21 cellular contexts compared by ENCODE assay signal in the genomic region with DNA sequence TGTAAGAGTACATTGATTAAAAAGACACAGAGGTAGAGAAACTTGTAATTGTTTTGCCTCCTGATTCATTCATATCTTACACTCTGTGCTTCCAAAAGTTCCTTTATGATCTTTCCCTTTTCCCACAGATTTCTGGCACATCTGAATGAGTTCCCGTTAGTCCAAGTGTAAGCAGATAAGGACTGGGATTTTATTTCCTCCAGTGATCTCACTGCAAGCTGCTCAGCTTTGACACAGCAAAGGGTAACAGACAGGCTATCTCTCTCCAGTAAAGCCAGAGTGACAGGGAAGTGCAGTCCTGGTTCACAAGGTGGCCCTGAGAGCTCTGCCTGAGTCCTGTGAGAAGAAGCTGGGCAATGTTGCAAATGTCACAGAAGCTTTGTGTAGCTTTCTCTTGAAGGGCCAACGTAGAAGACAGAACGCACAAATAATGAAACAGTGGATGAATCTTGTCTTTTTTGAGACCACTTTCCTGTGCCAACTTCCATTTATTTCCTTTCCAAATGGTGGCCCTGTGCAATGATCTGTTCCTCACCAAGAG. TPM values are rescaled to one million over a fixed set of nuclear protein-coding genes. Genes with fewer than 3 reads are reported as not detected.
"Had no signal": no experiment of that assay in that cellular context is flagged by ENCODE, and none has a peak within 500 bp of the region (broad histone marks: within the 10 kb centered on the region; RNA-seq: fewer than 3 reads in every experiment).

No MANE protein-coding gene starts in this region.

- H3K4me1 Mint-ChIP-seq: nephron had no signal

- H3K36me3 ChIP-seq: thyroid gland had no signal

- H3K27ac Mint-ChIP-seq: activated T-cell treated with anti-CD3 and anti-CD28 coated beads, Interleukin-2, amount 50 U/mL, for 72 hours; dendritic cell treated with granulocyte-macrophage colony-stimulating factor and Interleukin-4, amounts not matched to agents 40 ng/mL and 50 ng/mL, for 4 days; nephron had no signal

- ATAC-seq: activated CD4-positive, CD25-positive, alpha-beta regulatory T cell treated with anti-CD3 and anti-CD28 coated beads, Interleukin-2, amount 50 U/mL, for 24 hours; foreskin keratinocyte; left colon had no signal

- H3K9me3 Mint-ChIP-seq: dendritic cell treated with granulocyte-macrophage colony-stimulating factor and Interleukin-4, amounts not matched to agents 40 ng/mL and 50 ng/mL, for 4 days had no signal

- H3K27me3 ChIP-seq: foreskin keratinocyte, thyroid gland had no signal

- H3K4me3 Mint-ChIP-seq: activated T-cell treated with anti-CD3 and anti-CD28 coated beads, Interleukin-2, amount 50 U/mL, for 72 hours; dendritic cell treated with granulocyte-macrophage colony-stimulating factor and Interleukin-4, amounts not matched to agents 40 ng/mL and 50 ng/mL, for 4 days; nephron had no signal

- H3K4me3 ChIP-seq: lung, thyroid gland had no signal

- H3K4me1 ChIP-seq: foreskin keratinocyte, thyroid gland had no signal

- H3K27ac ChIP-seq: foreskin keratinocyte, thyroid gland had no signal

- DNase-seq: activated CD8-positive, alpha-beta memory T cell treated with anti-CD3 and anti-CD28 coated beads for 24 hours; activated CD8-positive, alpha-beta memory T cell treated with anti-CD3 and anti-CD28 coated beads, Interleukin-2, amount 50 U/mL, for 48 hours; activated effector memory CD4-positive, alpha-beta T cell treated with anti-CD3 and anti-CD28 coated beads, Interleukin-2, amount 50 U/mL, for 16 hours; activated naive CD4-positive, alpha-beta T cell treated with anti-CD3 and anti-CD28 coated beads, Interleukin-2, amount 50 U/mL, for 16 hours; activated T-cell treated with anti-CD3 and anti-CD28 coated beads, Interleukin-2, amount 50 U/mL, for 72 hours; effector memory CD4-positive, alpha-beta T cell; foreskin keratinocyte; hypothalamus; islet precursor cell; left colon; stimulated activated CD4-positive, alpha-beta T cell treated with anti-CD3 and anti-CD28 coated beads, Interleukin-12 subunit alpha, Interleukin-12 subunit beta, amount 100 ng/mL, for 4 hours; stimulated activated CD4-positive, alpha-beta T cell treated with anti-CD3 and anti-CD28 coated beads, Interleukin-1b, Interleukin-23, amount 100 ng/mL, for 48 hours; stimulated activated CD8-positive, alpha-beta memory T cell treated with anti-CD3 and anti-CD28 coated beads, Interleukin-4, amount 100 ng/mL, for 48 hours; stimulated activated naive CD4-positive, alpha-beta T cell; T1000; thyroid gland had no signal

- H3K27me3 Mint-ChIP-seq: dendritic cell treated with granulocyte-macrophage colony-stimulating factor and Interleukin-4, amounts not matched to agents 40 ng/mL and 50 ng/mL, for 4 days had no signal

- H3K9me3 ChIP-seq: thyroid gland had no signal

RNA-seq across cellular contexts. Expression of a gene that starts 32.5 kb away (rescaled TPM):
- total RNA-seq: activated T-cell treated with anti-CD3 and anti-CD28 coated beads, Interleukin-2, amount 50 U/mL, for 72 hours; T-helper 1 cell treated with Interleukin-12 subunit alpha and Interleukin-12 subunit beta and Interleukin-4 antibody, amounts not matched to agents 30 ng/mL and 1 ng/mL, for 36 hours had no signal
